18 cellular contexts compared by ENCODE assay signal in genomic region chr7:155701972-155702544, GRCh38. TPM values are rescaled to one million over a fixed set of nuclear protein-coding genes. Genes with fewer than 3 reads are reported as not detected.
A peak's percentile ranks its signal among the peaks of the same experiment; 100 is the strongest.
DNase-seq lines count a peak whose midpoint lies in the region; ATAC-seq and TF ChIP-seq lines count a peak whose summit lies in the region.
"Had no signal": no experiment of that assay in that cellular context is flagged by ENCODE, and none has a peak within 500 bp of the region (broad histone marks: within the 10 kb centered on the region; RNA-seq: fewer than 3 reads in every experiment).

No MANE protein-coding gene starts in this region.

- no peak for DNase-seq in activated CD4-positive, alpha-beta T cell treated with anti-CD3 and anti-CD28 coated beads for 36 hours
- no peak for DNase-seq in activated CD4-positive, alpha-beta T cell treated with anti-CD3 and anti-CD28 coated beads for 4 hours
- DNase-seq in HT-29 (ENCODE audit: low spot score) (peak; percentile 16), fibroblast of the aortic adventitia (ENCODE audit: low read depth) (peak; percentile 18), immature natural killer cell (no peak), ureter (ENCODE audit: low spot score) (no peak)
- no peak for DNase-seq in activated T-helper 2 cell treated with anti-CD3 and anti-CD28 coated beads, Interferon-gamma antibody, Interleukin-2, Interleukin-4, amounts not matched to agents 10 μg/mL and 5 μg/mL and 100 μg/mL, durations not matched to agents 14 hours and 24 hours and 36 hours (ENCODE audit: low spot score)
- DNase-seq: activated CD8-positive, alpha-beta memory T cell treated with anti-CD3 and anti-CD28 coated beads, Interleukin-2, amount 10 ng/mL, durations not matched to agents 7 days and 5 days; CD4-positive, alpha-beta memory T cell; cerebellar nuclear complex; islet precursor cell; Karpas-422; NCI-H146; NK-92 treated with Interleukin-12 subunit alpha and Interleukin-12 subunit beta, amount 100 ng/mL, for 24 hours; occipital lobe; sigmoid colon had no signal

- intact Hi-C loops in activated CD4-positive, alpha-beta T cell treated with anti-CD3 and anti-CD28 coated beads for 36 hours (cut with DNase I, micrococcal nuclease), result no loop called here
- intact Hi-C loops in activated T-helper 2 cell treated with anti-CD3 and anti-CD28 coated beads, Interferon-gamma antibody, Interleukin-2, Interleukin-4, amounts not matched to agents 10 μg/mL and 5 μg/mL and 100 μg/mL, durations not matched to agents 14 hours and 24 hours and 36 hours (cut with micrococcal nuclease), result loop anchor here (1.0 to 10.0 kb wide), 2 partner anchors 42 to 107 kb away; no protein-coding TSS in a partner anchor

- peaks cover 26% of the 10 kb centered on the region for H3K4me1 Mint-ChIP-seq in activated CD4-positive, alpha-beta T cell treated with anti-CD3 and anti-CD28 coated beads for 36 hours
- peaks cover 37% of the 10 kb centered on the region for H3K4me1 Mint-ChIP-seq in activated T-helper 2 cell treated with anti-CD3 and anti-CD28 coated beads, Interferon-gamma antibody, Interleukin-2, Interleukin-4, amounts not matched to agents 10 μg/mL and 5 μg/mL and 100 μg/mL, durations not matched to agents 14 hours and 24 hours and 36 hours (ENCODE audit: low read depth)
- H3K4me1 Mint-ChIP-seq in immature natural killer cell, result peaks cover 17 to 40% of the 10 kb centered on the region in 2 donors

- H3K4me3 Mint-ChIP-seq in activated CD4-positive, alpha-beta T cell treated with anti-CD3 and anti-CD28 coated beads for 36 hours, result no peak overlapping the region
- H3K4me3 Mint-ChIP-seq in activated T-helper 2 cell treated with anti-CD3 and anti-CD28 coated beads, Interferon-gamma antibody, Interleukin-2, Interleukin-4, amounts not matched to agents 10 μg/mL and 5 μg/mL and 100 μg/mL, durations not matched to agents 14 hours and 24 hours and 36 hours (ENCODE audit: low read depth), result no peak overlapping the region
- no peak overlapping the region for H3K4me3 Mint-ChIP-seq in immature natural killer cell
- H3K4me3 Mint-ChIP-seq: activated CD8-positive, alpha-beta memory T cell treated with anti-CD3 and anti-CD28 coated beads, Interleukin-2, amount 10 ng/mL, durations not matched to agents 7 days and 5 days; CD4-positive, alpha-beta memory T cell had no signal

- CTCF ChIA-PET in activated CD4-positive, alpha-beta T cell treated with anti-CD3 and anti-CD28 coated beads for 36 hours (lab: Charles Lee), result interaction anchor here (1.1 to 1.6 kb wide), 2 partner anchors 9 to 14 kb away, joined by 4 to 6 read pairs; no protein-coding TSS in a partner anchor

- peak; percentile 33 for ATAC-seq in activated CD4-positive, alpha-beta T cell treated with anti-CD3 and anti-CD28 coated beads for 36 hours
- ATAC-seq in GM21367 (IDR thresholded peaks at IDR 0.05; ENCODE audit: unreplicated experiment), result no peak
- ATAC-seq: activated CD8-positive, alpha-beta memory T cell treated with anti-CD3 and anti-CD28 coated beads, Interleukin-2, amount 10 ng/mL, durations not matched to agents 7 days and 5 days had no signal

- H3K9me3 Mint-ChIP-seq in activated CD4-positive, alpha-beta T cell treated with anti-CD3 and anti-CD28 coated beads for 36 hours (ENCODE audit: low read depth), result no peaks in the 10 kb centered on the region
- H3K9me3 Mint-ChIP-seq in activated T-helper 2 cell treated with anti-CD3 and anti-CD28 coated beads, Interferon-gamma antibody, Interleukin-2, Interleukin-4, amounts not matched to agents 10 μg/mL and 5 μg/mL and 100 μg/mL, durations not matched to agents 14 hours and 24 hours and 36 hours, result no peaks in the 10 kb centered on the region
- no peaks in the 10 kb centered on the region for H3K9me3 Mint-ChIP-seq in immature natural killer cell
- H3K9me3 Mint-ChIP-seq: CD4-positive, alpha-beta memory T cell had no signal

- H3K36me3 Mint-ChIP-seq in activated CD4-positive, alpha-beta T cell treated with anti-CD3 and anti-CD28 coated beads for 36 hours (ENCODE audit: low read depth), result peaks cover 39% of the 10 kb centered on the region
- peaks cover 60% of the 10 kb centered on the region for H3K36me3 Mint-ChIP-seq in activated T-helper 2 cell treated with anti-CD3 and anti-CD28 coated beads, Interferon-gamma antibody, Interleukin-2, Interleukin-4, amounts not matched to agents 10 μg/mL and 5 μg/mL and 100 μg/mL, durations not matched to agents 14 hours and 24 hours and 36 hours (ENCODE audit: low read depth)
- H3K36me3 Mint-ChIP-seq in immature natural killer cell, result peaks cover 0 to 26% (median 18%) of the 10 kb centered on the region in 3 donors

- peak overlapping the region; percentile 32 for H3K27ac Mint-ChIP-seq in activated CD4-positive, alpha-beta T cell treated with anti-CD3 and anti-CD28 coated beads for 36 hours
- H3K27ac Mint-ChIP-seq in activated T-helper 2 cell treated with anti-CD3 and anti-CD28 coated beads, Interferon-gamma antibody, Interleukin-2, Interleukin-4, amounts not matched to agents 10 μg/mL and 5 μg/mL and 100 μg/mL, durations not matched to agents 14 hours and 24 hours and 36 hours, result peak overlapping the region; percentile 50
- peak overlapping the region in 1 of 6 donors; percentile 46 for H3K27ac Mint-ChIP-seq in immature natural killer cell

- no peaks in the 10 kb centered on the region for H3K27me3 Mint-ChIP-seq in activated CD4-positive, alpha-beta T cell treated with anti-CD3 and anti-CD28 coated beads for 36 hours
- H3K27me3 Mint-ChIP-seq in activated T-helper 2 cell treated with anti-CD3 and anti-CD28 coated beads, Interferon-gamma antibody, Interleukin-2, Interleukin-4, amounts not matched to agents 10 μg/mL and 5 μg/mL and 100 μg/mL, durations not matched to agents 14 hours and 24 hours and 36 hours (ENCODE audit: low read depth), result no peaks in the 10 kb centered on the region
- peaks cover 0 to 1% (median 0%) of the 10 kb centered on the region in 3 donors for H3K27me3 Mint-ChIP-seq in immature natural killer cell (ENCODE audit: low read depth in 3 of 3)
- H3K27me3 Mint-ChIP-seq: activated CD8-positive, alpha-beta memory T cell treated with anti-CD3 and anti-CD28 coated beads, Interleukin-2, amount 10 ng/mL, durations not matched to agents 7 days and 5 days; CD4-positive, alpha-beta memory T cell had no signal

- POLR2A ChIA-PET in activated CD4-positive, alpha-beta T cell treated with anti-CD3 and anti-CD28 coated beads for 36 hours (lab: Charles Lee), result no interaction called here

- no peak for TF ChIP-seq CTCF in fibroblast of the aortic adventitia (IDR thresholded peaks at IDR 0.05; ENCODE audit: insufficient read depth, low read length)

- H3K4me3 ChIP-seq in fibroblast of the aortic adventitia (ENCODE audit: low read depth, low read length), result no peak overlapping the region
- H3K4me3 ChIP-seq: sigmoid colon, SJSA1 had no signal

RNA-seq across cellular contexts. Expression of gene RBM33, which starts 57.6 kb away (rescaled TPM):
- total RNA-seq in activated CD4-positive, alpha-beta T cell treated with anti-CD3 and anti-CD28 coated beads for 36 hours, result 10 to 100 TPM; 67.6 to 81.1 TPM
- 36.6 and 45.2 TPM in 2 replicates for total RNA-seq in HT-29 (2014; rRNA removed; shearing (Covaris generic))
- total RNA-seq in activated T-helper 2 cell treated with anti-CD3 and anti-CD28 coated beads, Interferon-gamma antibody, Interleukin-2, Interleukin-4, amounts not matched to agents 10 μg/mL and 5 μg/mL and 100 μg/mL, durations not matched to agents 14 hours and 24 hours and 36 hours, result 79.8 and 80.3 TPM in 2 replicates
- total RNA-seq in fibroblast of the aortic adventitia (ENCODE audit: low replicate concordance) (21.9 and 72.1 TPM in 2 replicates), ureter (70.8 TPM)
- polyA plus RNA-seq in immature natural killer cell, result 10 to 100 TPM; 10.9 to 61.5 (median 28.3) TPM

Comparison
In these comparisons a context has a peak if more than half of its experiments do, and no peak if none do; other contexts are left out.
1. DNase-seq: peak in HT-29 (single experiment) and fibroblast of the aortic adventitia (single experiment); none in activated CD4-positive, alpha-beta T cell treated with anti-CD3 and anti-CD28 coated beads for 36 hours (single experiment), activated CD4-positive, alpha-beta T cell treated with anti-CD3 and anti-CD28 coated beads for 4 hours (0 of 2), activated T-helper 2 cell treated with anti-CD3 and anti-CD28 coated beads, Interferon-gamma antibody, Interleukin-2, Interleukin-4, amounts not matched to agents 10 μg/mL and 5 μg/mL and 100 μg/mL, durations not matched to agents 14 hours and 24 hours and 36 hours (single experiment), immature natural killer cell (0 of 3) and ureter (single experiment).